Comparison of ENCODE assay signal across 1 cellular context in genomic region chr16:85387171-85387507, GRCh38.
TF ChIP-seq lines count a peak whose summit lies in the region.

No MANE protein-coding gene starts in this region.

TF ChIP-seq in K562, 482 proteins besides CTCF, POLR2A, EP300 and RAD21 (continued from another document):
- TF ChIP-seq PTTG1 (tag; IDR thresholded peaks at IDR 0.05; ENCODE audit: low read depth), result no peak
- TF ChIP-seq MEF2A (IDR thresholded peaks at IDR 0.05; ENCODE audit: control insufficient read depth, low read depth, low read length), result no peak
- TF ChIP-seq FOXO4 (CRISPR knock-in tag; IDR thresholded peaks at IDR 0.05), result no peak
- 0 out of 4 replicates have a peak, but pooled peaks of 1 of the 2 experiments have one; percentile 24 for TF ChIP-seq RCOR1 (IDR thresholded peaks at IDR 0.05; ENCODE audit: borderline replicate concordance in 1 of 2, low read depth in 2 of 2, low read length in 2 of 2)
- no peak for TF ChIP-seq POLR3A (IDR thresholded peaks at IDR 0.05; ENCODE audit: borderline replicate concordance, extremely low read depth, insufficient read depth, insufficient read length)
- no peak for TF ChIP-seq AFF4 (CRISPR knock-in tag; IDR thresholded peaks at IDR 0.05)
- TF ChIP-seq ELK3 (CRISPR knock-in tag; IDR thresholded peaks at IDR 0.05), result no peak
- TF ChIP-seq PTBP1 (IDR thresholded peaks at IDR 0.05; ENCODE audit: low read depth, low read length), result 0 out of 2 replicates have a peak, but pooled peaks have one; percentile 67
- TF ChIP-seq KLF13 (tag; IDR thresholded peaks at IDR 0.05; ENCODE audit: borderline replicate concordance, low read depth), result no peak
- TF ChIP-seq ELK1 (CRISPR knock-in tag; IDR thresholded peaks at IDR 0.05), result no peak
- TF ChIP-seq BMI1 (IDR thresholded peaks at IDR 0.05; ENCODE audit: low read length), result no peak
- no peak for TF ChIP-seq NFE2 (IDR thresholded peaks at IDR 0.05; ENCODE audit: low read depth)
- TF ChIP-seq ARID2 (IDR thresholded peaks at IDR 0.05), result no peak
- no peak for TF ChIP-seq HIVEP1 (CRISPR knock-in tag; IDR thresholded peaks at IDR 0.05)
- TF ChIP-seq KDM1A (IDR thresholded peaks at IDR 0.05), result peak in 1 of 2 experiments; percentile 55; a peak in 2 of 4 replicates
- no peak for TF ChIP-seq YBX1 (IDR thresholded peaks at IDR 0.05)
